Comparison of ENCODE assay signal across 19 cellular contexts in genomic region chr1:66176828-66177227, GRCh38.
"Had no signal": no experiment of that assay in that cellular context is flagged by ENCODE, and none has a peak within 500 bp of the region (broad histone marks: within the 10 kb centered on the region; RNA-seq: fewer than 3 reads in every experiment).

No MANE protein-coding gene starts in this region.

- ATAC-seq: activated T-helper 17 cell treated with anti-CD3 and anti-CD28 coated beads, Interleukin-2, amount 50 U/mL, for 72 hours; left cardiac atrium; naive thymus-derived CD4-positive, alpha-beta T cell had no signal

- H3K4me1 ChIP-seq: prostate gland, right atrium auricular region, tibial nerve, uterus had no signal

- H3K27me3 ChIP-seq: cardiac muscle cell, right atrium auricular region, tibial nerve, uterus had no signal

- H3K27ac ChIP-seq: cardiac muscle cell, epithelial cell of prostate, prostate gland, right atrium auricular region, tibial nerve, uterus, WERI-Rb-1 had no signal

- H3K9me3 ChIP-seq: prostate gland, right atrium auricular region, tibial nerve, uterus had no signal

- DNase-seq: activated CD4-positive, alpha-beta memory T cell treated with anti-CD3 and anti-CD28 coated beads for 36 hours; activated naive CD4-positive, alpha-beta T cell; activated naive CD8-positive, alpha-beta T cell treated with anti-CD3 and anti-CD28 coated beads for 36 hours; activated T-cell treated with anti-CD3 and anti-CD28 coated beads, Interleukin-2, amount 50 U/mL, for 1 hour; amniotic stem cell; foreskin fibroblast; left cardiac atrium; mesenchymal stem cell; naive thymus-derived CD4-positive, alpha-beta T cell; stimulated activated CD4-positive, alpha-beta T cell treated with anti-CD3 and anti-CD28 coated beads, Interleukin-2, amount 100 ng/mL, for 24 hours; stimulated activated naive CD4-positive, alpha-beta T cell treated with Interleukin-2 at 50 U/mL for 16 hours; uterus; WERI-Rb-1 had no signal

- H3K4me3 ChIP-seq: cardiac muscle cell, prostate gland, right atrium auricular region, tibial nerve, uterus had no signal

- H3K36me3 ChIP-seq: cardiac muscle cell, prostate gland, right atrium auricular region, tibial nerve, uterus, WERI-Rb-1 had no signal
